8 cellular contexts compared by ENCODE assay signal in genomic region chr6:168884646-168885086, GRCh38.
DNase-seq lines count a peak whose midpoint lies in the region; ATAC-seq, FAIRE-seq and TF ChIP-seq lines count a peak whose summit lies in the region.

No MANE protein-coding gene starts in this region.

- H3K27me3 ChIP-seq in upper lobe of left lung = no peaks in the 10 kb centered on the region

- peak overlapping the region; percentile 74 for H3K4me3 Mint-ChIP-seq in activated naive CD4-positive, alpha-beta T cell treated with anti-CD3 and anti-CD28 coated beads, Interleukin-2, amount 10 ng/mL, durations not matched to agents 7 days and 5 days
- H3K4me3 Mint-ChIP-seq in progenitor cell of endocrine pancreas (ENCODE audit: low read depth) = no peak overlapping the region

- H3K4me3 ChIP-seq in upper lobe of left lung = peak overlapping the region in 3 of 4 donors; percentile 6 to 40 (median 29)

- no peak for TF ChIP-seq POLR2A in upper lobe of left lung (IDR thresholded peaks at IDR 0.05)

- DNase-seq in AG08395 (ENCODE audit: low spot score) (peak; percentile 95), HTR-8/SVneo (ENCODE audit: insufficient read length, low spot score) (peak; percentile 77), SK-N-DZ (ENCODE audit: low spot score) (peak; percentile 37), head of caudate nucleus (peak; percentile 21 to 91 (median 76)), progenitor cell of endocrine pancreas (ENCODE audit: low spot score, unreplicated experiment) (peak; percentile 69), upper lobe of left lung (peak; percentile 47 to 96)
- peak; percentile 83 for DNase-seq in activated naive CD4-positive, alpha-beta T cell treated with anti-CD3 and anti-CD28 coated beads, Interleukin-2, amount 10 ng/mL, durations not matched to agents 7 days and 5 days

- H3K36me3 ChIP-seq in upper lobe of left lung = no peaks in the 10 kb centered on the region

- TF ChIP-seq EP300 in upper lobe of left lung (IDR thresholded peaks at IDR 0.05) = no peak

- no peaks in the 10 kb centered on the region for H3K9me3 Mint-ChIP-seq in activated naive CD4-positive, alpha-beta T cell treated with anti-CD3 and anti-CD28 coated beads, Interleukin-2, amount 10 ng/mL, durations not matched to agents 7 days and 5 days
- peaks cover 6% of the 10 kb centered on the region for H3K9me3 Mint-ChIP-seq in progenitor cell of endocrine pancreas (ENCODE audit: low read depth)

- WGBS in upper lobe of left lung, 2 donors = 13 to 18% methylated on average over 22 to 28 of the region's 37 CpGs

- H3K9me3 ChIP-seq in upper lobe of left lung = no peaks in the 10 kb centered on the region

- peak; percentile 33 for FAIRE-seq in HTR-8/SVneo (lab: Jason Lieb, UNC)

- CTCF ChIA-PET in activated naive CD4-positive, alpha-beta T cell treated with anti-CD3 and anti-CD28 coated beads, Interleukin-2, amount 10 ng/mL, durations not matched to agents 7 days and 5 days (lab: Charles Lee) = interaction anchor here (1.3 kb wide), 1 partner anchor 515 kb away, joined by 9 read pairs; no protein-coding TSS in a partner anchor

- TF ChIP-seq CTCF in progenitor cell of endocrine pancreas (IDR thresholded peaks at IDR 0.05; ENCODE audit: unreplicated experiment) (peak; percentile 95), upper lobe of left lung (IDR thresholded peaks at IDR 0.05) (peak; percentile 87 to 96 (median 90))

- no peaks in the 10 kb centered on the region for H3K36me3 Mint-ChIP-seq in activated naive CD4-positive, alpha-beta T cell treated with anti-CD3 and anti-CD28 coated beads, Interleukin-2, amount 10 ng/mL, durations not matched to agents 7 days and 5 days
- peaks cover 8% of the 10 kb centered on the region for H3K36me3 Mint-ChIP-seq in progenitor cell of endocrine pancreas (ENCODE audit: insufficient read depth)

- H3K27me3 Mint-ChIP-seq in activated naive CD4-positive, alpha-beta T cell treated with anti-CD3 and anti-CD28 coated beads, Interleukin-2, amount 10 ng/mL, durations not matched to agents 7 days and 5 days = peaks cover 15% of the 10 kb centered on the region
- peaks cover 44% of the 10 kb centered on the region for H3K27me3 Mint-ChIP-seq in progenitor cell of endocrine pancreas

- intact Hi-C loops in head of caudate nucleus (cut with DNase I) = loop anchor here (5.0 to 10.0 kb wide), 3 partner anchors 270 to 730 kb away; no protein-coding TSS in a partner anchor

- peaks cover 11% of the 10 kb centered on the region for H3K4me1 Mint-ChIP-seq in activated naive CD4-positive, alpha-beta T cell treated with anti-CD3 and anti-CD28 coated beads, Interleukin-2, amount 10 ng/mL, durations not matched to agents 7 days and 5 days
- peaks cover 6% of the 10 kb centered on the region for H3K4me1 Mint-ChIP-seq in progenitor cell of endocrine pancreas (ENCODE audit: low read depth)

- no peak overlapping the region for H3K27ac ChIP-seq in upper lobe of left lung

- ATAC-seq in GM18907 (IDR thresholded peaks at IDR 0.05; ENCODE audit: unreplicated experiment) (peak; percentile 93), upper lobe of left lung (ENCODE audit: low FRiP score in 2 of 2) (peak; percentile 63 to 95)

- H3K4me1 ChIP-seq in upper lobe of left lung = peaks cover 0 to 10% (median 3%) of the 10 kb centered on the region in 4 donors

- peak overlapping the region; percentile 87 for H3K27ac Mint-ChIP-seq in activated naive CD4-positive, alpha-beta T cell treated with anti-CD3 and anti-CD28 coated beads, Interleukin-2, amount 10 ng/mL, durations not matched to agents 7 days and 5 days
- no peak overlapping the region for H3K27ac Mint-ChIP-seq in progenitor cell of endocrine pancreas

Comparison
In these comparisons a context has a peak if more than half of its experiments do, and no peak if none do; other contexts are left out.
1. DNase-seq: peak in every context shown above with its lines; median percentile 95 in AG08395; 83 in activated naive CD4-positive, alpha-beta T cell treated with anti-CD3 and anti-CD28 coated beads, Interleukin-2, amount 10 ng/mL, durations not matched to agents 7 days and 5 days; 77 in HTR-8/SVneo; 76 in head of caudate nucleus; 72 in upper lobe of left lung; 69 in progenitor cell of endocrine pancreas; 37 in SK-N-DZ.